ENCODE assay signal across 1 cellular context in genomic region chr17:27797390-27798091, GRCh38.
A peak's percentile ranks its signal among the peaks of the same experiment; 100 is the strongest.
TF ChIP-seq lines count a peak whose summit lies in the region.

No MANE protein-coding gene starts in this region.

TF ChIP-seq in HepG2, 621 proteins besides CTCF, POLR2A, EP300 and RAD21 (continued from another document):
- no peak for TF ChIP-seq ZBTB40 (IDR thresholded peaks at IDR 0.05)
- TF ChIP-seq ZBTB40 (CRISPR knock-in tag; IDR thresholded peaks at IDR 0.05), result no peak
- TF ChIP-seq ARID3A (IDR thresholded peaks at IDR 0.05; ENCODE audit: low read depth, low read length), result peak; percentile 18; the same call in 1 of the 2 replicates
- no peak for TF ChIP-seq ZNF678 (CRISPR knock-in tag; IDR thresholded peaks at IDR 0.05)
- no peak for TF ChIP-seq ZFX (CRISPR knock-in tag; IDR thresholded peaks at IDR 0.05; ENCODE audit: low read depth)
- no peak for TF ChIP-seq ZNF839 (CRISPR knock-in tag; IDR thresholded peaks at IDR 0.05; ENCODE audit: borderline replicate concordance)
- TF ChIP-seq ZNF510 (CRISPR knock-in tag; IDR thresholded peaks at IDR 0.05; ENCODE audit: low read depth), result no peak
- peak; percentile 75 for TF ChIP-seq TCF7 (IDR thresholded peaks at IDR 0.05; ENCODE audit: low read depth)
- no peak for TF ChIP-seq ZBTB44 (CRISPR knock-in tag; IDR thresholded peaks at IDR 0.05)
- no peak for TF ChIP-seq ZNF232 (CRISPR knock-in tag; IDR thresholded peaks at IDR 0.05; ENCODE audit: borderline replicate concordance)
- no peak for TF ChIP-seq HNRNPLL (IDR thresholded peaks at IDR 0.05; ENCODE audit: low read depth, low read length, poor library complexity, severe bottlenecking)
- no peak for TF ChIP-seq ZNF709 (CRISPR knock-in tag; IDR thresholded peaks at IDR 0.05)
